17 cellular contexts compared by ENCODE assay signal in the genomic region with DNA sequence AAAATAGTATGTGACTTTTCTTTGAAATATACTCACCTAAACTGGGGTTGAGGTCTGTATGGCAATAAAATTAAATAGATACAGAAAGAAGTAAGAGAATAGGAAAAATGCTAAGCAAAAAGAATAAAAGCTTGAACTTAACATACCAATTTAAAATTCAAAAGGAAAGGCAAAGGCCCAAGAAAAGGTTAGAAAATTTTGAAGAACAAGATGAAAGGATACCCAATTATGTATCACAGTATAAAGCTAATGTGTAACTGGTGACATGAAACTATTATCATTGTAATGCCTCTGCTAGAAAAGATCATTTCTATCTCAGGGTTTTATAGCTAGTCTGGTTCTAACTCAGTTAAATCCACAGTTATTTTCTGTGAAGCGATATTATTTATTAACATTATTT.
A peak's percentile ranks its signal among the peaks of the same experiment; 100 is the strongest.
DNase-seq lines count a peak whose midpoint lies in the region; ATAC-seq and TF ChIP-seq lines count a peak whose summit lies in the region.
"Had no signal": no experiment of that assay in that cellular context is flagged by ENCODE, and none has a peak within 500 bp of the region (broad histone marks: within the 10 kb centered on the region; RNA-seq: fewer than 3 reads in every experiment).

No MANE protein-coding gene starts in this region.

- no peaks in the 10 kb centered on the region for H3K27me3 Mint-ChIP-seq in nephron progenitor cell (ENCODE audit: low read depth, poor library complexity)
- H3K27me3 Mint-ChIP-seq: CD4-positive, alpha-beta memory T cell had no signal

- H3K9me3 Mint-ChIP-seq in nephron progenitor cell, result peaks cover 14% of the 10 kb centered on the region

- TF ChIP-seq CTCF in right atrium auricular region (IDR thresholded peaks at IDR 0.05), result no peak
- TF ChIP-seq CTCF in brain microvascular endothelial cell (IDR thresholded peaks at IDR 0.05; ENCODE audit: low read depth, low read length, missing control alignments), result no peak
- TF ChIP-seq CTCF in nephron progenitor cell (IDR thresholded peaks at IDR 0.05), result no peak
- no peak for TF ChIP-seq CTCF in uterus (IDR thresholded peaks at IDR 0.05)

- DNase-seq in right atrium auricular region (ENCODE audit: low spot score), result no peak
- no peak for DNase-seq in Right ventricle myocardium superior
- DNase-seq in brain microvascular endothelial cell, result no peak
- no peak for DNase-seq in nephron progenitor cell
- no peak for DNase-seq in uterus
- DNase-seq in SJCRH30, result no peak
- DNase-seq in activated gamma-delta T cell treated with Interleukin-2 at 50 U/mL for 16 hours, result no peak
- DNase-seq: BE2C; CD4-positive, alpha-beta memory T cell; DND-41; GDM1; GOT3; H9 had no signal

- intact Hi-C loops in Right ventricle myocardium superior (cut with DNase I) (no loop called here), uterus (cut with DNase I; ENCODE audit: low total_unique reads) (no loop called here)

- peaks cover 0 to 45% of the 10 kb centered on the region in 2 donors for H3K4me1 ChIP-seq in right atrium auricular region
- peaks cover 0 to 8% of the 10 kb centered on the region in 2 donors for H3K4me1 ChIP-seq in uterus
- peaks cover 18% of the 10 kb centered on the region for H3K4me1 ChIP-seq in SJCRH30
- H3K4me1 ChIP-seq: BE2C had no signal

- in situ Hi-C loops in brain microvascular endothelial cell (cut with HindIII; ENCODE audit: low pct_ligation_motif_present, low sequenced_read_pairs), result no loop called here

- no peaks in the 10 kb centered on the region for H3K9me3 ChIP-seq in right atrium auricular region
- H3K9me3 ChIP-seq in uterus, result no peaks in the 10 kb centered on the region
- H3K9me3 ChIP-seq in SJCRH30 (replicated peaks), result no peaks in the 10 kb centered on the region
- H3K9me3 ChIP-seq: A549, BE2C had no signal

- H3K36me3 ChIP-seq in right atrium auricular region (peaks cover 12% of the 10 kb centered on the region), brain microvascular endothelial cell (replicated peaks) (no peaks in the 10 kb centered on the region), uterus (no peaks in the 10 kb centered on the region), SJCRH30 (no peaks in the 10 kb centered on the region)
- H3K36me3 ChIP-seq: BE2C had no signal

- no peaks in the 10 kb centered on the region for H3K4me1 Mint-ChIP-seq in nephron progenitor cell

- no peak overlapping the region for H3K4me3 Mint-ChIP-seq in nephron progenitor cell
- H3K4me3 Mint-ChIP-seq: CD4-positive, alpha-beta memory T cell; H9 had no signal

- H3K27ac Mint-ChIP-seq in nephron progenitor cell, result peak overlapping the region; percentile 51
- H3K27ac Mint-ChIP-seq: CD4-positive, alpha-beta memory T cell; H9 had no signal

- peak overlapping the region; percentile 80 to 89 for H3K27ac ChIP-seq in right atrium auricular region
- H3K27ac ChIP-seq in brain microvascular endothelial cell, result peak overlapping the region; percentile 3
- peak overlapping the region; percentile 83 to 99 for H3K27ac ChIP-seq in uterus
- no peak overlapping the region for H3K27ac ChIP-seq in SJCRH30
- H3K27ac ChIP-seq: A549, C4-2B, HL-60 had no signal

- H3K4me3 ChIP-seq in right atrium auricular region, result no peak overlapping the region
- no peak overlapping the region for H3K4me3 ChIP-seq in brain microvascular endothelial cell (ENCODE audit: low read depth, low read length)
- H3K4me3 ChIP-seq in uterus, result no peak overlapping the region
- H3K4me3 ChIP-seq in SJCRH30, result no peak overlapping the region
- H3K4me3 ChIP-seq: A549 had no signal

- TF ChIP-seq POLR2A in uterus (IDR thresholded peaks at IDR 0.05), result no peak

- H3K36me3 Mint-ChIP-seq in nephron progenitor cell (ENCODE audit: low read depth), result peaks cover 47% of the 10 kb centered on the region

- ATAC-seq in Right ventricle myocardium superior (ENCODE audit: poor library complexity) (no peak), HG02870 (IDR thresholded peaks at IDR 0.05; ENCODE audit: unreplicated experiment) (no peak)
- ATAC-seq: A549 had no signal

- H3K27me3 ChIP-seq in right atrium auricular region (no peaks in the 10 kb centered on the region), brain microvascular endothelial cell (replicated peaks) (no peaks in the 10 kb centered on the region), uterus (no peaks in the 10 kb centered on the region), SJCRH30 (no peaks in the 10 kb centered on the region)
- H3K27me3 ChIP-seq: BE2C had no signal
